Comparison of ENCODE assay signal across 26 cellular contexts in the genomic region with DNA sequence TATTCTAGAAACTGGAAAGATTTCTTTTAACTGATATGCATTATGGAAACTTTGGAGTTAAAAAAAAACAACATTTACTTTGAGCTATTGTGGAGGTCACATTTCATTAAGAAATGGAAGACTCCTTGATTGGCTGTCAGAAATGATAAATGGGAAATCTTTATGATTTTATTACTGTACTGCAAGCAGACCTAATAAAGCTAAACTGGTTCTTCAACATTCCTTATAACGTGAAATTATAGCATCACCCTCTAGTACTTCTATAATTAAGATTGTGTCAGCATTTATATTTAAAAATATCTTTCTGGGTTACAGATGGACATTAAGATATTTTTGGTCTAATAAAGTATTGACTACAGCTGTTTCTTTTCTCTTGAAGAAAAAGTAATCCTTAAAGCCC.
"Had no signal": no experiment of that assay in that cellular context is flagged by ENCODE, and none has a peak within 500 bp of the region (broad histone marks: within the 10 kb centered on the region; RNA-seq: fewer than 3 reads in every experiment).

No MANE protein-coding gene starts in this region.

- H3K36me3 Mint-ChIP-seq: activated naive CD4-positive, alpha-beta T cell treated with anti-CD3 and anti-CD28 coated beads, Interleukin-2, amount 50 U/mL, for 72 hours; naive B cell had no signal

- H3K27me3 Mint-ChIP-seq: naive B cell, progenitor cell of endocrine pancreas had no signal

- H3K9me3 Mint-ChIP-seq: activated naive CD4-positive, alpha-beta T cell treated with anti-CD3 and anti-CD28 coated beads, Interleukin-2, amount 50 U/mL, for 72 hours; activated T-cell treated with anti-CD3 and anti-CD28 coated beads, Interleukin-2, amount 50 U/mL, for 72 hours; naive B cell; T-helper 2 cell treated with Interferon-gamma antibody and Interleukin-4, amounts not matched to agents 5 μg/mL and 100 μg/mL, for 36 hours had no signal

- ATAC-seq: activated naive CD4-positive, alpha-beta T cell treated with anti-CD3 and anti-CD28 coated beads, Interleukin-2, amount 50 U/mL, for 72 hours; activated T-cell treated with anti-CD3 and anti-CD28 coated beads, Interleukin-2, amount 50 U/mL, for 72 hours; gastroesophageal sphincter; left cardiac atrium; right lobe of liver; stimulated activated naive CD8-positive, alpha-beta T cell treated with anti-CD3 and anti-CD28 coated beads, Interleukin-15, Interleukin-2, amounts not matched to agents 100 U/mL and 50 U/mL, for 24 hours had no signal

- H3K4me3 Mint-ChIP-seq: activated T-cell treated with anti-CD3 and anti-CD28 coated beads, Interleukin-2, amount 50 U/mL, for 72 hours; naive B cell; T-helper 2 cell treated with Interferon-gamma antibody and Interleukin-4, amounts not matched to agents 5 μg/mL and 100 μg/mL, for 36 hours had no signal

- DNase-seq: activated CD4-positive, alpha-beta T cell treated with anti-CD3 and anti-CD28 coated beads for 4 hours; activated CD4-positive, alpha-beta T cell treated with anti-CD3 and anti-CD28 coated beads, Interleukin-2, amount 50 U/mL, for 4 hours; activated CD4-positive, CD25-positive, alpha-beta regulatory T cell; activated naive CD4-positive, alpha-beta T cell; activated T-cell treated with anti-CD3 and anti-CD28 coated beads for 4 hours; activated T-cell treated with anti-CD3 and anti-CD28 coated beads, Interleukin-2, amount 50 U/mL, for 72 hours; anterior cingulate cortex; cerebellar nuclear complex; colonic mucosa; effector CD8-positive, alpha-beta T cell; erythroblast; hippocampal formation; left cardiac atrium; mammary epithelial cell; naive B cell; ovary; right lobe of liver; stimulated activated CD4-positive, alpha-beta T cell treated with anti-CD3 and anti-CD28 coated beads, Interleukin-12 subunit alpha, Interleukin-12 subunit beta, amount 100 ng/mL, for 4 hours; stimulated activated CD4-positive, alpha-beta T cell treated with anti-CD3 and anti-CD28 coated beads, Interleukin-4, amount 100 ng/mL, for 1 hour; stimulated activated naive CD8-positive, alpha-beta T cell treated with anti-CD3 and anti-CD28 coated beads, Interleukin-15, Interleukin-2, amounts not matched to agents 100 U/mL and 50 U/mL, for 24 hours; testis; transverse colon had no signal

- H3K4me3 ChIP-seq: colonic mucosa, gastroesophageal sphincter, ovary, right lobe of liver, testis, transverse colon had no signal

- H3K4me1 Mint-ChIP-seq: naive B cell had no signal

- H3K27ac Mint-ChIP-seq: activated naive CD4-positive, alpha-beta T cell treated with anti-CD3 and anti-CD28 coated beads, Interleukin-2, amount 50 U/mL, for 72 hours; activated T-cell treated with anti-CD3 and anti-CD28 coated beads, Interleukin-2, amount 50 U/mL, for 72 hours; naive B cell; progenitor cell of endocrine pancreas; T-helper 2 cell treated with Interferon-gamma antibody and Interleukin-4, amounts not matched to agents 5 μg/mL and 100 μg/mL, for 36 hours had no signal
